ENCODE assay signal across 1 cellular context in the genomic region with DNA sequence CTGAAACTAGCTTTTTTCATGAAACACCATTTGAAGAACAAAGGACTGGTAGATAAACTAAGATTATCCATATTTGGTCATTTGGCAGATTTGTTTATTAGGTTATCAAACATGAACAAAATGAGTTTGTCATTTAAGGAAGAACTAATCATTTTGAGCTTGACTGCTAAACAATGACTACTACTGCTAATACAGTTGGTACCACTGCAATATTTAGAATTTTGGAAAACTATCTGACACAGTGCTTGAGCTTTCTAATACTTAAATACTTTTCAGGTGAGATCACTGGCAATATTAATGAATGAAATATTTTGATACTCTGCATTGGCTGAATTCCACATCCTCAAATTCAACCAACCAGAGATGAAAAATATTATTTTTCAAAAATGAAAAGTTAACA.
TF ChIP-seq lines count a peak whose summit lies in the region.

No MANE protein-coding gene starts in this region.

TF ChIP-seq in SK-N-SH, 30 proteins besides CTCF, POLR2A, EP300 and RAD21:
- TF ChIP-seq TCF12 (IDR thresholded peaks at IDR 0.05) = no peak
- peak; percentile 39 for TF ChIP-seq JUND (IDR thresholded peaks at IDR 0.05)
- no peak for TF ChIP-seq CHD2 (IDR thresholded peaks at IDR 0.05; ENCODE audit: low read length, partially characterized antibody)
